ENCODE assay signal across 1 cellular context in genomic region chr19:603779-604178, GRCh38.
TF ChIP-seq lines count a peak whose summit lies in the region.

No MANE protein-coding gene starts in this region.

TF ChIP-seq in K562, 482 proteins besides CTCF, POLR2A, EP300 and RAD21:
- TF ChIP-seq ZBTB33 (CRISPR knock-in tag; IDR thresholded peaks at IDR 0.05), result peak; percentile 96
- TF ChIP-seq, protein P1, sequence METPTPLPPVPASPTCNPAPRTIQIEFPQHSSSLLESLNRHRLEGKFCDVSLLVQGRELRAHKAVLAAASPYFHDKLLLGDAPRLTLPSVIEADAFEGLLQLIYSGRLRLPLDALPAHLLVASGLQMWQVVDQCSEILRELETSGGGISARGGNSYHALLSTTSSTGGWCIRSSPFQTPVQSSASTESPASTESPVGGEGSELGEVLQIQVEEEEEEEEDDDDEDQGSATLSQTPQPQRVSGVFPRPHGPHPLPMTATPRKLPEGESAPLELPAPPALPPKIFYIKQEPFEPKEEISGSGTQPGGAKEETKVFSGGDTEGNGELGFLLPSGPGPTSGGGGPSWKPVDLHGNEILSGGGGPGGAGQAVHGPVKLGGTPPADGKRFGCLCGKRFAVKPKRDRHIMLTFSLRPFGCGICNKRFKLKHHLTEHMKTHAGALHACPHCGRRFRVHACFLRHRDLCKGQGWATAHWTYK (CRISPR knock-in tag; IDR thresholded peaks at IDR 0.05), result peak; percentile 63; the same call in 1 of the 2 replicates
TF ChIP-seq in K562: peak in this region for 2; not testable (repeated sequence) for 480.
